Comparison of ENCODE assay signal across 2 cellular contexts in genomic region chr5:108567429-108567828, GRCh38.
TF ChIP-seq lines count a peak whose summit lies in the region.

No MANE protein-coding gene starts in this region.

TF ChIP-seq in GM23338, 12 proteins besides CTCF, POLR2A, EP300 and RAD21:
- TF ChIP-seq ETS1 (IDR thresholded peaks at IDR 0.05) (no peak), JUNB (IDR thresholded peaks at IDR 0.05; ENCODE audit: unreplicated experiment) (no peak), POLR2AphosphoS5 (IDR thresholded peaks at IDR 0.05; ENCODE audit: low read depth) (no peak), ZNF114 (CRISPR knock-in tag; IDR thresholded peaks at IDR 0.05) (no peak), ZNF462 (CRISPR knock-in tag; IDR thresholded peaks at IDR 0.05) (no peak), REST (IDR thresholded peaks at IDR 0.05; ENCODE audit: unreplicated experiment) (no peak), NANOG (IDR thresholded peaks at IDR 0.05; ENCODE audit: borderline replicate concordance) (no peak), ZNF331 (CRISPR knock-in tag; IDR thresholded peaks at IDR 0.05; ENCODE audit: low read depth) (no peak), EZH2 (IDR thresholded peaks at IDR 0.05; ENCODE audit: low read depth, unreplicated experiment) (no peak), EZH2phosphoT487 (IDR thresholded peaks at IDR 0.05; ENCODE audit: unreplicated experiment) (no peak), CREB1 (CRISPR knock-in tag; IDR thresholded peaks at IDR 0.05; ENCODE audit: low read depth) (no peak), STAT1 (IDR thresholded peaks at IDR 0.05; ENCODE audit: unreplicated experiment) (no peak)
TF ChIP-seq in GM23338: peak in this region for 0.

TF ChIP-seq in H1, 55 proteins besides CTCF, POLR2A, EP300 and RAD21 (continued from another document):
- TF ChIP-seq E2F6 (IDR thresholded peaks at IDR 0.05) (no peak), RXRA (IDR thresholded peaks at IDR 0.05; ENCODE audit: insufficient read depth, low read depth, low read length) (no peak), CHD1 (IDR thresholded peaks at IDR 0.05; ENCODE audit: low read depth, low read length) (no peak), SIN3A (conservative IDR thresholded peaks at IDR 0.05 in 1 of 2, IDR thresholded peaks at IDR 0.05 in 1 of 2; ENCODE audit: low read depth in 1 of 2, low read length in 2 of 2) (no peak), TAF1 (IDR thresholded peaks at IDR 0.05; ENCODE audit: low read depth, low read length) (no peak), CHD2 (IDR thresholded peaks at IDR 0.05; ENCODE audit: low read length) (no peak), BRCA1 (IDR thresholded peaks at IDR 0.05; ENCODE audit: low read depth, low read length) (no peak), GABPA (IDR thresholded peaks at IDR 0.05; ENCODE audit: borderline replicate concordance, insufficient read depth, low read length) (no peak), JUN (IDR thresholded peaks at IDR 0.05; ENCODE audit: low read depth, low read length) (no peak), CREB1 (IDR thresholded peaks at IDR 0.05) (no peak)
